Comparison of ENCODE assay signal across 20 cellular contexts in the genomic region with DNA sequence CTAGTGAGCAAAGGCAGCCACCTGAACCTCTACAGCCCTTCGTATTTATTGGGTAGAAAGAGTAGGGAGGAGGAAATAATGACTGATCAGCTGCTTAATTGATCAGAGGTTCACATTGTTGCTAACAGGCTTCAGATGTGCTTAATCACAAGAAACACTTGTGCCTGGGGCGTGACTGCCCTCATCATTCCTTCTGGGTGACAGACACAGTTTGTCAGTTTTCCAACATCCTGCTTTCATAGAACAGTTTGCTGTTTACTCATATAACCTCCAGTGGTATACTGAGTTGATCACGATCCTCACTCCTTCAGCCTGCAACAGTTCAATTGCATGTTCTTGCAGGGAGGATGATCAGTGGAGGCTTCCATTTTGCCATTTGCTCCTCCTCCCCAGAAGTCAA. TPM values are rescaled to one million over a fixed set of nuclear protein-coding genes. Genes with fewer than 3 reads are reported as not detected.
"Had no signal": no experiment of that assay in that cellular context is flagged by ENCODE, and none has a peak within 500 bp of the region (broad histone marks: within the 10 kb centered on the region; RNA-seq: fewer than 3 reads in every experiment).

No MANE protein-coding gene starts in this region.

- H3K4me3 ChIP-seq: coronary artery, esophagus muscularis mucosa, lung, thyroid gland had no signal

- H3K4me3 Mint-ChIP-seq: activated B cell treated with CpG ODN at 0.5 μM for 24 hours; activated CD8-positive, alpha-beta T cell treated with anti-CD3 and anti-CD28 coated beads, Interleukin-2, amount 10 ng/mL, durations not matched to agents 7 days and 5 days; activated naive CD4-positive, alpha-beta T cell treated with anti-CD3 and anti-CD28 coated beads for 36 hours; activated T-cell treated with anti-CD3 and anti-CD28 coated beads, Interleukin-2, amount 50 U/mL, for 24 hours; brain; mesothelial cell of epicardium; nephron had no signal

- H3K36me3 Mint-ChIP-seq: brain, mesothelial cell of epicardium had no signal

- H3K36me3 ChIP-seq: esophagus muscularis mucosa, thyroid gland had no signal

- H3K9me3 Mint-ChIP-seq: activated naive CD4-positive, alpha-beta T cell treated with anti-CD3 and anti-CD28 coated beads for 36 hours; activated T-cell treated with anti-CD3 and anti-CD28 coated beads, Interleukin-2, amount 50 U/mL, for 24 hours had no signal

- H3K27me3 ChIP-seq: esophagus muscularis mucosa, thyroid gland had no signal

- ATAC-seq: activated CD8-positive, alpha-beta T cell treated with anti-CD3 and anti-CD28 coated beads, Interleukin-2, amount 10 ng/mL, durations not matched to agents 7 days and 5 days; left cardiac atrium had no signal

- H3K27ac ChIP-seq: coronary artery, esophagus muscularis mucosa, thyroid gland had no signal

- H3K4me1 Mint-ChIP-seq: activated B cell treated with CpG ODN at 0.5 μM for 24 hours, brain, mesothelial cell of epicardium, nephron had no signal

- DNase-seq: activated B cell treated with CpG ODN at 0.5 μM for 24 hours; activated CD4-positive, alpha-beta T cell treated with anti-CD3 and anti-CD28 coated beads for 4 hours; activated CD8-positive, alpha-beta T cell treated with anti-CD3 and anti-CD28 coated beads, Interleukin-2, amount 10 ng/mL, durations not matched to agents 7 days and 5 days; activated naive CD4-positive, alpha-beta T cell treated with anti-CD3 and anti-CD28 coated beads for 36 hours; activated T-cell treated with anti-CD3 and anti-CD28 coated beads, Interleukin-2, amount 50 U/mL, for 24 hours; left cardiac atrium; occipital lobe; retina; stimulated activated CD4-positive, alpha-beta T cell treated with anti-CD3 and anti-CD28 coated beads, Interleukin-12 subunit alpha, Interleukin-12 subunit beta, amount 100 ng/mL, for 4 hours; stimulated activated CD4-positive, alpha-beta T cell treated with anti-CD3 and anti-CD28 coated beads, Interleukin-1b, Interleukin-23, amount 100 ng/mL, for 48 hours; stimulated activated naive CD4-positive, alpha-beta T cell treated with Interleukin-2 at 50 U/mL for 16 hours; thyroid gland had no signal

- H3K4me1 ChIP-seq: esophagus muscularis mucosa, thyroid gland had no signal

- FAIRE-seq: endometrium had no signal

- H3K9me3 ChIP-seq: thyroid gland had no signal

- H3K27ac Mint-ChIP-seq: activated B cell treated with CpG ODN at 0.5 μM for 24 hours; activated CD8-positive, alpha-beta T cell treated with anti-CD3 and anti-CD28 coated beads, Interleukin-2, amount 10 ng/mL, durations not matched to agents 7 days and 5 days; activated naive CD4-positive, alpha-beta T cell treated with anti-CD3 and anti-CD28 coated beads for 36 hours; activated T-cell treated with anti-CD3 and anti-CD28 coated beads, Interleukin-2, amount 50 U/mL, for 24 hours; brain; mesothelial cell of epicardium; nephron had no signal

RNA-seq across cellular contexts. Expression of gene CASR, which starts 13.6 kb away (rescaled TPM):
- total RNA-seq: activated CD8-positive, alpha-beta T cell treated with anti-CD3 and anti-CD28 coated beads, Interleukin-2, amount 10 ng/mL, durations not matched to agents 7 days and 5 days; activated naive CD4-positive, alpha-beta T cell treated with anti-CD3 and anti-CD28 coated beads for 36 hours; left cardiac atrium; occipital lobe; posterior vena cava had no signal
